ENCODE assay signal across 15 cellular contexts in the genomic region with DNA sequence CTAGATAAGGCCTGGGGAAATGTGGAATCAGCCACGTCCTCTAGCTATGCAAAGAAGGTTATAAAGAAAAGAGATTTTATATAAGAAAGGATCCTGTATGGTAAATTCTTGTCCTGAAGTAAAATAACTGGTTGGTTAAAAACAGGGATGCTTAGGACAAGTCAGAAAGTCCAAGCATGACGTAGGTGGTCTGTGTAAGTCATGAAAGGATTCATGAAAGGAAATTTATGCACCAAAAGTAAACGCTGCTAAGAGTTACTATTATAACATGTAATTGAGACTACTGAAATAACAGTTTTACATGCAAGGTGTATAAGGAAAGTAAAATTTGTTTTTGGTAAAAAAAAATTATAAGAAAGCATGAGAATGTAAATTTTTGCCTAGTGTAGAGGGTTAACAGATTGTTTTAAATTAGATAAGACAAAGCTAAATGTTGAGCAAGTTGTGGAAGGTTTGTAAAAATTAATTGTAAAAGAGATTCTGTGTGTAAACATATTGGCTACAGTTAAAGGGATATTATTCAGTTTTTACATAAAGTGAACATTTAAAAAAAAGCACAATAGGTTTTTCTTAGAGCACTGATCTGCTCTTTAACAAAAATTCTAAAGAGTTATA. TPM values are rescaled to one million over a fixed set of nuclear protein-coding genes. Genes with fewer than 3 reads are reported as not detected.
DNase-seq lines count a peak whose midpoint lies in the region; ATAC-seq and TF ChIP-seq lines count a peak whose summit lies in the region.
"Had no signal": no experiment of that assay in that cellular context is flagged by ENCODE, and none has a peak within 500 bp of the region (broad histone marks: within the 10 kb centered on the region; RNA-seq: fewer than 3 reads in every experiment).

No MANE protein-coding gene starts in this region.

- no peak for ATAC-seq in activated CD8-positive, alpha-beta memory T cell treated with anti-CD3 and anti-CD28 coated beads, Interleukin-2, amount 10 ng/mL, durations not matched to agents 7 days and 5 days

- H3F3A ChIP-seq in neural progenitor cell (ENCODE audit: low read depth), result no peaks in the 10 kb centered on the region

- dilution Hi-C loops in mammary epithelial cell (cut with HindIII; ENCODE audit: low sequenced_read_pairs), result no loop called here

- POLR2A ChIA-PET in MCF 10A (lab: Yijun Ruan, JAX), result no interaction called here

- in situ Hi-C loops in mammary epithelial cell (cut with MboI; ENCODE audit: low sequenced_read_pairs in 2 of 2), result no loop called here

- H3K4me1 Mint-ChIP-seq in MCF 10A (ENCODE audit: insufficient read depth, unreplicated experiment) (no peaks in the 10 kb centered on the region), neural progenitor cell (no peaks in the 10 kb centered on the region)
- no peaks in the 10 kb centered on the region for H3K4me1 Mint-ChIP-seq in activated CD8-positive, alpha-beta memory T cell treated with anti-CD3 and anti-CD28 coated beads, Interleukin-2, amount 10 ng/mL, durations not matched to agents 7 days and 5 days
- H3K4me1 Mint-ChIP-seq: B cell had no signal

- CTCF ChIA-PET in MCF 10A (lab: Yijun Ruan, JAX) (interaction anchor here (0.6 kb wide), 2 partner anchors 358 to 740 kb away, joined by 3 read pairs; no protein-coding TSS in a partner anchor), mammary epithelial cell (lab: Charles Lee; ENCODE audit: low non-redundant PET) (no interaction called here)
- CTCF ChIA-PET in activated CD8-positive, alpha-beta memory T cell treated with anti-CD3 and anti-CD28 coated beads, Interleukin-2, amount 10 ng/mL, durations not matched to agents 7 days and 5 days (lab: Charles Lee), result no interaction called here

- no peaks in the 10 kb centered on the region for H3K79me2 ChIP-seq in mammary epithelial cell (ENCODE audit: insufficient read depth, low read length)
- no peaks in the 10 kb centered on the region for H3K79me2 ChIP-seq in neural progenitor cell (ENCODE audit: low read depth)

- H3K9me3 Mint-ChIP-seq in MCF 10A (ENCODE audit: unreplicated experiment) (peaks cover 22% of the 10 kb centered on the region), neural progenitor cell (peaks cover 47% of the 10 kb centered on the region)
- peaks cover 26% of the 10 kb centered on the region for H3K9me3 Mint-ChIP-seq in activated CD8-positive, alpha-beta memory T cell treated with anti-CD3 and anti-CD28 coated beads, Interleukin-2, amount 10 ng/mL, durations not matched to agents 7 days and 5 days (ENCODE audit: low read depth)

- TF ChIP-seq POLR2A in breast epithelium (IDR thresholded peaks at IDR 0.05), result no peak

- TF ChIP-seq CTCF in MCF 10A (IDR thresholded peaks at IDR 0.05; ENCODE audit: unreplicated experiment) (no peak), breast epithelium (IDR thresholded peaks at IDR 0.05) (no peak), mammary epithelial cell (conservative IDR thresholded peaks at IDR 0.05 in 1 of 2, IDR thresholded peaks at IDR 0.05 in 1 of 2; ENCODE audit: extremely low read depth in 1 of 2, insufficient read depth in 1 of 2, low read depth in 1 of 2, low read length in 2 of 2) (no peak), neural progenitor cell (IDR thresholded peaks at IDR 0.05) (no peak)

- H3K27me3 ChIP-seq in breast epithelium, result no peaks in the 10 kb centered on the region
- H3K27me3 ChIP-seq in mammary epithelial cell (ENCODE audit: insufficient read depth, low read length), result no peaks in the 10 kb centered on the region
- no peaks in the 10 kb centered on the region for H3K27me3 ChIP-seq in neural progenitor cell

- no TSS peak for BruUV-seq in MCF 10A (replicated peaks; lab: Mats Ljungman, UMichigan)
- no TSS peak for BruUV-seq in mammary epithelial cell (replicated peaks; lab: Mats Ljungman, UMichigan)

- intact Hi-C loops in MCF 10A (cut with micrococcal nuclease) (no loop called here), breast epithelium (cut with DNase I; ENCODE audit: low total_unique reads) (no loop called here), mammary epithelial cell (cut with micrococcal nuclease) (no loop called here), posterior vena cava (cut with DNase I) (no loop called here)

- no peak overlapping the region for H3K27ac ChIP-seq in breast epithelium
- H3K27ac ChIP-seq in mammary epithelial cell (ENCODE audit: insufficient read depth, low read depth, low read length), result no peak overlapping the region
- no peak overlapping the region for H3K27ac ChIP-seq in neural progenitor cell

- H3K36me3 Mint-ChIP-seq in MCF 10A (ENCODE audit: insufficient read depth, unreplicated experiment), result no peaks in the 10 kb centered on the region
- H3K36me3 Mint-ChIP-seq in neural progenitor cell, result peaks cover 18% of the 10 kb centered on the region
- H3K36me3 Mint-ChIP-seq in activated CD8-positive, alpha-beta memory T cell treated with anti-CD3 and anti-CD28 coated beads, Interleukin-2, amount 10 ng/mL, durations not matched to agents 7 days and 5 days, result peaks cover 32% of the 10 kb centered on the region

- no peak overlapping the region for H3K27ac Mint-ChIP-seq in MCF 10A (ENCODE audit: low read depth, unreplicated experiment)
- H3K27ac Mint-ChIP-seq in neural progenitor cell, result no peak overlapping the region
- no peak overlapping the region for H3K27ac Mint-ChIP-seq in activated CD8-positive, alpha-beta memory T cell treated with anti-CD3 and anti-CD28 coated beads, Interleukin-2, amount 10 ng/mL, durations not matched to agents 7 days and 5 days
- H3K27ac Mint-ChIP-seq: activated naive CD8-positive, alpha-beta T cell; B cell had no signal

- WGBS in mammary epithelial cell (ENCODE audit: low coverage, missing lambda C conversion rate), result 93% methylated on average over 3 of the region's 3 CpGs

- H2AFZ ChIP-seq in mammary epithelial cell (ENCODE audit: low read depth, low read length) (no peak overlapping the region), neural progenitor cell (replicated peaks) (no peak overlapping the region)

- DNase-seq in MCF 10A (ENCODE audit: unreplicated experiment) (peak; percentile 43), breast epithelium (ENCODE audit: low spot score in 2 of 2) (no peak), MV-4-11 (lab: John Stamatoyannopoulos, UW) (peak; percentile 8), mammary epithelial cell (peak; percentile 19), neural progenitor cell (ENCODE audit: low spot score) (peak; percentile 53), kidney glomerular epithelial cell (lab: John Stamatoyannopoulos, UW) (no peak), posterior vena cava (ENCODE audit: low spot score) (no peak)
- no peak for DNase-seq in activated CD8-positive, alpha-beta memory T cell treated with anti-CD3 and anti-CD28 coated beads, Interleukin-2, amount 10 ng/mL, durations not matched to agents 7 days and 5 days
- DNase-seq: activated CD8-positive, alpha-beta memory T cell treated with anti-CD3 and anti-CD28 coated beads, Interleukin-2, amount 50 U/mL, for 4 hours; GDM1; H7; NCI-H1048; SHP77 treated with DMSO at 0.1 percent for 48 hours had no signal

- no peak overlapping the region for H3K4me2 ChIP-seq in mammary epithelial cell (ENCODE audit: insufficient read depth, low read depth, low read length)
- no peak overlapping the region for H3K4me2 ChIP-seq in neural progenitor cell

- H3K27me3 Mint-ChIP-seq in MCF 10A (ENCODE audit: insufficient read depth, unreplicated experiment) (no peaks in the 10 kb centered on the region), neural progenitor cell (ENCODE audit: insufficient read depth, low read depth) (no peaks in the 10 kb centered on the region)
- H3K27me3 Mint-ChIP-seq in activated CD8-positive, alpha-beta memory T cell treated with anti-CD3 and anti-CD28 coated beads, Interleukin-2, amount 10 ng/mL, durations not matched to agents 7 days and 5 days, result no peaks in the 10 kb centered on the region
- H3K27me3 Mint-ChIP-seq: activated naive CD8-positive, alpha-beta T cell; B cell had no signal

- H3K4me1 ChIP-seq in breast epithelium (no peaks in the 10 kb centered on the region), mammary epithelial cell (ENCODE audit: insufficient read depth, low read length) (no peaks in the 10 kb centered on the region), neural progenitor cell (no peaks in the 10 kb centered on the region)

- H3K4me3 ChIP-seq in breast epithelium (no peak overlapping the region), mammary epithelial cell (replicated peaks in 1 of 3; ENCODE audit: insufficient read depth in 1 of 3, low read depth in 2 of 3, low read length in 3 of 3) (no peak overlapping the region), neural progenitor cell (no peak overlapping the region)

- no peaks in the 10 kb centered on the region for H3K36me3 ChIP-seq in breast epithelium
- H3K36me3 ChIP-seq in mammary epithelial cell (ENCODE audit: insufficient read depth, low read length), result no peaks in the 10 kb centered on the region
- H3K36me3 ChIP-seq in neural progenitor cell, result peaks cover 13% of the 10 kb centered on the region

- H4K20me1 ChIP-seq in mammary epithelial cell (ENCODE audit: insufficient read depth, low read length) (no peaks in the 10 kb centered on the region), neural progenitor cell (ENCODE audit: low read depth) (no peaks in the 10 kb centered on the region)

- H3K9ac ChIP-seq in mammary epithelial cell (ENCODE audit: insufficient read depth, low read length) (no peak overlapping the region), neural progenitor cell (no peak overlapping the region)

- H3K4me3 Mint-ChIP-seq in MCF 10A (ENCODE audit: unreplicated experiment) (no peak overlapping the region), neural progenitor cell (no peak overlapping the region)
- no peak overlapping the region for H3K4me3 Mint-ChIP-seq in activated CD8-positive, alpha-beta memory T cell treated with anti-CD3 and anti-CD28 coated beads, Interleukin-2, amount 10 ng/mL, durations not matched to agents 7 days and 5 days
- H3K4me3 Mint-ChIP-seq: activated naive CD8-positive, alpha-beta T cell; B cell had no signal

- H3K9me3 ChIP-seq in breast epithelium (peaks cover 8 to 28% of the 10 kb centered on the region in 2 donors), mammary epithelial cell (replicated peaks; ENCODE audit: insufficient read depth, low read length) (peaks cover 7% of the 10 kb centered on the region), neural progenitor cell (ENCODE audit: low read depth) (peaks cover 19% of the 10 kb centered on the region)

RNA-seq across cellular contexts. Expression of gene PIGK, which starts 43.9 kb away (rescaled TPM):
- 22.9 TPM in 2 replicates for total RNA-seq in MCF 10A (2022)
- total RNA-seq in breast epithelium, result 10 to 100 TPM; 18.9 to 35.6 (median 22.6) TPM
- 10 to 100 TPM; 19.8 to 21.7 TPM for total RNA-seq in mammary epithelial cell
- polyA plus RNA-seq in mammary epithelial cell, result 12.5 TPM
- polyA minus RNA-seq in mammary epithelial cell, result 8.8 TPM
- total RNA-seq in neural progenitor cell (ENCODE audit: low replicate concordance), result 16.9 and 44.1 TPM in 2 replicates
- 10 to 100 TPM; 31.7 to 43.4 TPM for total RNA-seq in posterior vena cava
- 10 to 100 TPM; 22.8 to 26.0 TPM for total RNA-seq in activated CD8-positive, alpha-beta memory T cell treated with anti-CD3 and anti-CD28 coated beads, Interleukin-2, amount 10 ng/mL, durations not matched to agents 7 days and 5 days

Comparison
In these comparisons a context has a peak if more than half of its experiments do, and no peak if none do; other contexts are left out.
1. DNase-seq: peak in MCF 10A (single experiment), MV-4-11 (single experiment), mammary epithelial cell (single experiment) and neural progenitor cell (single experiment); none in breast epithelium (0 of 2), kidney glomerular epithelial cell (single experiment), posterior vena cava (single experiment) and activated CD8-positive, alpha-beta memory T cell treated with anti-CD3 and anti-CD28 coated beads, Interleukin-2, amount 10 ng/mL, durations not matched to agents 7 days and 5 days (single experiment).